16 cellular contexts compared by ENCODE assay signal in the genomic region with DNA sequence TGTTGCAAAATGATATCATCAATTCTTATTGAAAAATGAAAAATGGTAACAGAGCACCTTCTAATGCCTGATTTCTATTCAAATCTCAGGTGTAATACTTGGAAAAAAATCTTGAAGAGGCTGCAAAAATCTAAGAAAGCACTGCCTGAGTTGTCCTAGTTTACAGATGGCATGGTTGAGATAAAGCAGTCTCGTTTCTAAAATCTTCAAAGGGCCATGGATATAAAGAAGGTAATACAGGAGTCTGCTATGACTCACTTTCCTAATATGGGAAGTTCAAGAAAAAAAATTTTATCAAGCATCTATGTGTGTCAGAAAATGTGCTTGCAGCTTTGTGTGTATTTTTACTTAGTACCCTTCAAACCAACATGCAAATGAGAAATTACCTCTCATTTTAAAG.
DNase-seq lines count a peak whose midpoint lies in the region; ATAC-seq and TF ChIP-seq lines count a peak whose summit lies in the region.
"Had no signal": no experiment of that assay in that cellular context is flagged by ENCODE, and none has a peak within 500 bp of the region (broad histone marks: within the 10 kb centered on the region; RNA-seq: fewer than 3 reads in every experiment).

No MANE protein-coding gene starts in this region.

- TF ChIP-seq EP300 in SK-N-SH (IDR thresholded peaks at IDR 0.05; ENCODE audit: borderline replicate concordance in 1 of 2, low read depth in 1 of 2, low read length in 1 of 2): no peak

- H3K9ac ChIP-seq in SK-N-SH: no peak overlapping the region
- H3K9ac ChIP-seq in smooth muscle cell (ENCODE audit: low read depth): no peak overlapping the region
- H3K9ac ChIP-seq: BLaER1 treated with 17β-estradiol and CSF1 and Interleukin-3, amounts not matched to agents 10 nM and 100 nM had no signal

- no peak for TF ChIP-seq RAD21 in SK-N-SH (IDR thresholded peaks at IDR 0.05; ENCODE audit: low read length)

- CTCF ChIA-PET in SK-N-SH (lab: Yijun Ruan, JAX): no interaction called here

- H3K27ac ChIP-seq in SK-N-SH (ENCODE audit: low read depth in 2 of 2, low read length in 1 of 2) (no peak overlapping the region), smooth muscle cell (ENCODE audit: low read depth) (no peak overlapping the region), Peyer's patch (no peak overlapping the region)
- H3K27ac ChIP-seq: 22Rv1; A549; BLaER1 treated with 17β-estradiol and CSF1 and Interleukin-3, amounts not matched to agents 10 nM and 100 nM; C4-2B had no signal

- no peaks in the 10 kb centered on the region for H3K9me2 ChIP-seq in SK-N-SH

- H3K36me3 ChIP-seq in SK-N-SH (replicated peaks in 1 of 2; ENCODE audit: control insufficient read depth in 1 of 2, insufficient read depth in 2 of 2, low read length in 1 of 2) (no peaks in the 10 kb centered on the region), smooth muscle cell (ENCODE audit: low read depth) (no peaks in the 10 kb centered on the region), Peyer's patch (no peaks in the 10 kb centered on the region)
- H3K36me3 ChIP-seq: BLaER1 treated with 17β-estradiol and CSF1 and Interleukin-3, amounts not matched to agents 10 nM and 100 nM had no signal

- H3K4me2 ChIP-seq in SK-N-SH (no peak overlapping the region), smooth muscle cell (no peak overlapping the region)
- H3K4me2 ChIP-seq: A549; BLaER1 treated with 17β-estradiol and CSF1 and Interleukin-3, amounts not matched to agents 10 nM and 100 nM had no signal

- H3F3A ChIP-seq in SK-N-SH (replicated peaks; ENCODE audit: insufficient read depth) (no peaks in the 10 kb centered on the region), smooth muscle cell (ENCODE audit: low read depth) (no peaks in the 10 kb centered on the region)

- H3K27me3 ChIP-seq in SK-N-SH (ENCODE audit: insufficient read depth) (no peaks in the 10 kb centered on the region), smooth muscle cell (ENCODE audit: low read depth) (no peaks in the 10 kb centered on the region), Peyer's patch (no peaks in the 10 kb centered on the region)
- H3K27me3 ChIP-seq: BLaER1 treated with 17β-estradiol and CSF1 and Interleukin-3, amounts not matched to agents 10 nM and 100 nM had no signal

- H4K20me1 ChIP-seq in SK-N-SH (ENCODE audit: insufficient read depth) (no peaks in the 10 kb centered on the region), smooth muscle cell (ENCODE audit: low read depth) (no peaks in the 10 kb centered on the region)
- H4K20me1 ChIP-seq: BLaER1 treated with 17β-estradiol and CSF1 and Interleukin-3, amounts not matched to agents 10 nM and 100 nM had no signal

- H3K9me3 ChIP-seq in SK-N-SH (no peaks in the 10 kb centered on the region), smooth muscle cell (replicated peaks; ENCODE audit: low read depth) (no peaks in the 10 kb centered on the region), Peyer's patch (no peaks in the 10 kb centered on the region)
- H3K9me3 ChIP-seq: A549, Caco-2 had no signal

- 12% methylated on average over 1 of the region's 1 CpG for WGBS in SK-N-SH (ENCODE audit: low lambda C conversion rate)
- 14% methylated on average over 1 of the region's 1 CpG for WGBS in smooth muscle cell (ENCODE audit: low lambda C conversion rate)

- TF ChIP-seq POLR2A in Peyer's patch (IDR thresholded peaks at IDR 0.05): no peak

- H3K4me1 ChIP-seq in SK-N-SH (ENCODE audit: control insufficient read depth in 1 of 2, insufficient read depth in 2 of 2, low read depth in 1 of 2, low read length in 1 of 2): peaks cover 0 to 6% of the 10 kb centered on the region in 2 experiments; a peak in 2 of 4 replicates
- no peaks in the 10 kb centered on the region for H3K4me1 ChIP-seq in smooth muscle cell (ENCODE audit: low read depth)
- H3K4me1 ChIP-seq in Peyer's patch: no peaks in the 10 kb centered on the region
- H3K4me1 ChIP-seq: A549; BLaER1 treated with 17β-estradiol and CSF1 and Interleukin-3, amounts not matched to agents 10 nM and 100 nM had no signal

- DNase-seq in SK-N-SH: no peak
- no peak for DNase-seq in smooth muscle cell (lab: John Stamatoyannopoulos, UW; ENCODE audit: unreplicated experiment)
- DNase-seq in Peyer's patch: no peak
- no peak for DNase-seq in GM10266 (ENCODE audit: extremely low spot score)
- DNase-seq: AML-193; Calu3; CD4-positive, alpha-beta T cell; CD8-positive, alpha-beta T cell; DMS79 treated with DMSO at 0.1 percent for 48 hours; GDM1 had no signal

- POLR2A ChIA-PET in SK-N-SH (lab: Yijun Ruan, JAX): no interaction called here

- no peak for ATAC-seq in SK-N-SH treated with all-trans-retinoic acid at 6 μM for 48 hours
- ATAC-seq: A549; CD8-positive, alpha-beta T cell had no signal

- TF ChIP-seq CTCF in SK-N-SH (IDR thresholded peaks at IDR 0.05): no peak
- no peak for TF ChIP-seq CTCF in smooth muscle cell (IDR thresholded peaks at IDR 0.05; ENCODE audit: borderline replicate concordance, insufficient read depth, poor library complexity, severe bottlenecking)
- no peak for TF ChIP-seq CTCF in Peyer's patch (IDR thresholded peaks at IDR 0.05)
- TF ChIP-seq CTCF in GM10266 (IDR thresholded peaks at IDR 0.05; ENCODE audit: control insufficient read depth, insufficient read depth, low read depth, missing control alignments): no peak

- no peak overlapping the region for H3K4me3 ChIP-seq in SK-N-SH (ENCODE audit: low read depth in 2 of 2, low read length in 1 of 2)
- H3K4me3 ChIP-seq in smooth muscle cell: no peak overlapping the region
- no peak overlapping the region for H3K4me3 ChIP-seq in Peyer's patch
- H3K4me3 ChIP-seq: A549; BLaER1 treated with 17β-estradiol and CSF1 and Interleukin-3, amounts not matched to agents 10 nM and 100 nM had no signal

- no peaks in the 10 kb centered on the region for H3K79me2 ChIP-seq in SK-N-SH (ENCODE audit: insufficient read depth)
- no peaks in the 10 kb centered on the region for H3K79me2 ChIP-seq in smooth muscle cell (ENCODE audit: low read depth)

- H2AFZ ChIP-seq in SK-N-SH (ENCODE audit: low read depth): no peak overlapping the region
- peak overlapping the region; percentile 68 for H2AFZ ChIP-seq in smooth muscle cell (ENCODE audit: low read depth)

TF ChIP-seq in SK-N-SH treated with all-trans-retinoic acid at 6 μM for 48 hours, 23 proteins besides CTCF, POLR2A, EP300 and RAD21:
- peak; percentile 92 for TF ChIP-seq ZFP3 (CRISPR knock-in tag; IDR thresholded peaks at IDR 0.05)
- no peak for TF ChIP-seq OSR1 (CRISPR knock-in tag; IDR thresholded peaks at IDR 0.05)
- no peak for TF ChIP-seq BACH2 (CRISPR knock-in tag; IDR thresholded peaks at IDR 0.05; ENCODE audit: borderline replicate concordance)
- no peak for TF ChIP-seq PATZ1 (CRISPR knock-in tag; IDR thresholded peaks at IDR 0.05; ENCODE audit: borderline replicate concordance)
- no peak for TF ChIP-seq ESRRG (CRISPR knock-in tag; IDR thresholded peaks at IDR 0.05)

TF ChIP-seq in SK-N-SH, 30 proteins besides CTCF, POLR2A, EP300 and RAD21 (continues in another document):
- TF ChIP-seq YY1 (IDR thresholded peaks at IDR 0.05; ENCODE audit: low read depth) (no peak), JUND (IDR thresholded peaks at IDR 0.05) (no peak), SIN3A (IDR thresholded peaks at IDR 0.05; ENCODE audit: borderline replicate concordance, low read depth, low read length) (no peak), TEAD4 (IDR thresholded peaks at IDR 0.05; ENCODE audit: borderline replicate concordance, insufficient read depth) (no peak), GABPA (IDR thresholded peaks at IDR 0.05; ENCODE audit: low read depth) (no peak), GATA2 (CRISPR knock-in tag; IDR thresholded peaks at IDR 0.05) (no peak), TCF12 (IDR thresholded peaks at IDR 0.05) (no peak), REST (IDR thresholded peaks at IDR 0.05; ENCODE audit: low read depth, low read length) (no peak)
- TF ChIP-seq, protein P1, sequence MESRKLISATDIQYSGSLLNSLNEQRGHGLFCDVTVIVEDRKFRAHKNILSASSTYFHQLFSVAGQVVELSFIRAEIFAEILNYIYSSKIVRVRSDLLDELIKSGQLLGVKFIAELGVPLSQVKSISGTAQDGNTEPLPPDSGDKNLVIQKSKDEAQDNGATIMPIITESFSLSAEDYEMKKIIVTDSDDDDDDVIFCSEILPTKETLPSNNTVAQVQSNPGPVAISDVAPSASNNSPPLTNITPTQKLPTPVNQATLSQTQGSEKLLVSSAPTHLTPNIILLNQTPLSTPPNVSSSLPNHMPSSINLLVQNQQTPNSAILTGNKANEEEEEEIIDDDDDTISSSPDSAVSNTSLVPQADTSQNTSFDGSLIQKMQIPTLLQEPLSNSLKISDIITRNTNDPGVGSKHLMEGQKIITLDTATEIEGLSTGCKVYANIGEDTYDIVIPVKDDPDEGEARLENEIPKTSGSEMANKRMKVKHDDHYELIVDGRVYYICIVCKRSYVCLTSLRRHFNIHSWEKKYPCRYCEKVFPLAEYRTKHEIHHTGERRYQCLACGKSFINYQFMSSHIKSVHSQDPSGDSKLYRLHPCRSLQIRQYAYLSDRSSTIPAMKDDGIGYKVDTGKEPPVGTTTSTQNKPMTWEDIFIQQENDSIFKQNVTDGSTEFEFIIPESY (IDR thresholded peaks at IDR 0.05; ENCODE audit: borderline replicate concordance, low read depth): no peak
